17 cellular contexts compared by ENCODE assay signal in the genomic region with DNA sequence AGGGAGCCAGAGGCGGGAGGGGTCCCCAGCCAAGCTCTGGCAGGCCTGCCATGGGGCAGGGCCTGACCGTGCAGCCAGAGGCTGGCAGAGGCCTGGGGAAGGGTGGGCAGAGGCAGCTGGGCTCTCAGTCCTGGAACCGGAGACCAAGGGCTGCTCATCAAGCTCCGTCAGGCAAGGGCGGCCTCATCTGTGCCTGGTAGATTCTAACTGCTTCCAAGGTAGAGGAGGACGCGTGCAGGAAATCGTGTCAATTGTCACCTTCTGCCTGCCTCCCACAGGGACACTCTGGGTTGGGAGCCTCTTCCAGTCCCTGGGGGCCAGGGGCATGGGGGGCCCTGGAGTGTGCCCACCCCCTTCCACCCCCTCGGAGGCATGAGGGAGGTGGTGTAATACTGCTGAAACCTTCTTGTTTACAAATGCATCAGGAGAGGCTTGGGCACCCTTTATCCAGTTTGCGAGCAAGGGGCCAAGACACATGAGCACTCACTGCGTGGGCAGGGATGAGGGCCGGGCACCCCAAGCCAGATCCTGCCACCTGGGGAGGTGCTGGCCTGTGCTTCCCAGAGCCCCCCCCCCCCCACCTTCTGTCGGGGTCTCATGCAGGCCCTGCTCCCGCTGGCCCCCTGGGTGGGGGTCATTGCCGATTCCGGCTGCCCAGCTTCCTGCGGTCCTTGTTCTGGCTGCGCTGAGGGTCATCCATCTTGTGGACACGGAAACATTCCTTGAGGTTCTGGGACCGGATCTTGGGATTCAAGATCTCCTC. TPM values are rescaled to one million over a fixed set of nuclear protein-coding genes. Genes with fewer than 3 reads are reported as not detected.
DNase-seq lines count a peak whose midpoint lies in the region; ATAC-seq and TF ChIP-seq lines count a peak whose summit lies in the region.
"Had no signal": no experiment of that assay in that cellular context is flagged by ENCODE, and none has a peak within 500 bp of the region (broad histone marks: within the 10 kb centered on the region; RNA-seq: fewer than 3 reads in every experiment).

No MANE protein-coding gene starts in this region.

- 81 to 91% (median 87%) methylated on average over 9 to 20 of the region's 20 CpGs for WGBS in heart left ventricle, 4 donors
- 84 to 95% (median 87%) methylated on average over 6 to 20 of the region's 20 CpGs for WGBS in spleen, 5 donors
- 94% methylated on average over 19 of the region's 20 CpGs for WGBS in hepatocyte (ENCODE audit: low lambda C conversion rate, missing lambda C conversion rate)

- H2AFZ ChIP-seq in PC-3 (ENCODE audit: low read length): no peak overlapping the region
- H2AFZ ChIP-seq in hepatocyte: no peak overlapping the region

- H3K27me3 ChIP-seq in heart left ventricle: peaks cover 6 to 30% (median 14%) of the 10 kb centered on the region in 9 donors
- H3K27me3 ChIP-seq in PC-3 (ENCODE audit: low read length): no peaks in the 10 kb centered on the region
- peaks cover 27% of the 10 kb centered on the region for H3K27me3 ChIP-seq in lower lobe of right lung (ENCODE audit: low read depth)
- peaks cover 0 to 39% (median 21%) of the 10 kb centered on the region in 7 donors for H3K27me3 ChIP-seq in spleen (replicated peaks in 1 of 7)
- no peaks in the 10 kb centered on the region for H3K27me3 ChIP-seq in hepatocyte

- no peak for TF ChIP-seq CTCF in heart left ventricle (IDR thresholded peaks at IDR 0.05)
- no peak for TF ChIP-seq CTCF in PC-3 (conservative IDR thresholded peaks at IDR 0.05; ENCODE audit: low read depth, low read length)
- TF ChIP-seq CTCF in lower lobe of right lung (IDR thresholded peaks at IDR 0.05): no peak
- TF ChIP-seq CTCF in spleen (IDR thresholded peaks at IDR 0.05 in 8 of 11, conservative IDR thresholded peaks at IDR 0.05 in 3 of 11): no peak
- no peak for TF ChIP-seq CTCF in hepatocyte (IDR thresholded peaks at IDR 0.05; ENCODE audit: poor library complexity)

- no peaks in the 10 kb centered on the region for H3F3A ChIP-seq in PC-3 (ENCODE audit: low read length, unreplicated experiment)

- peak; percentile 62 for DNase-seq in Right ventricle myocardium inferior (ENCODE audit: missing footprints)
- no peak for DNase-seq in heart left ventricle
- DNase-seq in PC-3: no peak
- DNase-seq in lower lobe of right lung: peak; percentile 22
- peak; percentile 59 for DNase-seq in spleen
- no peak for DNase-seq in hepatocyte (ENCODE audit: low spot score)
- DNase-seq: CD4-positive, CD25-positive, alpha-beta regulatory T cell; GOT3; HFFc6; Karpas-422; MM.1S; NCI-H1105; NCI-H1694 treated with DMSO at 0.1 percent for 48 hours; NCI-H69; NK-92 treated with Interleukin-12 subunit alpha and Interleukin-12 subunit beta, amount 100 ng/mL, for 24 hours had no signal

- no peak overlapping the region for H3K4me2 ChIP-seq in PC-3 (ENCODE audit: low read length)
- H3K4me2 ChIP-seq in hepatocyte: no peak overlapping the region

- POLR2A ChIA-PET in PC-3 (lab: Charles Lee; ENCODE audit: unreplicated experiment): no interaction called here

- TF ChIP-seq POLR2A in heart left ventricle (IDR thresholded peaks at IDR 0.05): no peak
- TF ChIP-seq POLR2A in spleen (IDR thresholded peaks at IDR 0.05): no peak

- H3K9me3 ChIP-seq in heart left ventricle: no peaks in the 10 kb centered on the region
- H3K9me3 ChIP-seq in PC-3 (ENCODE audit: low read length): no peaks in the 10 kb centered on the region
- no peaks in the 10 kb centered on the region for H3K9me3 ChIP-seq in lower lobe of right lung
- H3K9me3 ChIP-seq in spleen: no peaks in the 10 kb centered on the region
- H3K9me3 ChIP-seq in hepatocyte (ENCODE audit: low read depth): no peaks in the 10 kb centered on the region

- intact Hi-C loops in Right ventricle myocardium inferior (cut with DNase I): no loop called here
- intact Hi-C loops in heart left ventricle (cut with DNase I): no loop called here
- intact Hi-C loops in PC-3 (cut with micrococcal nuclease): loop anchor here (10.0 kb wide), 1 partner anchor 176 kb away; no protein-coding TSS in a partner anchor
- intact Hi-C loops in lower lobe of right lung (cut with DNase I): no loop called here
- intact Hi-C loops in spleen (cut with DNase I; ENCODE audit: low total_unique reads): no loop called here

- H3K4me3 ChIP-seq in heart left ventricle (no peak overlapping the region), PC-3 (ENCODE audit: low read length) (no peak overlapping the region), lower lobe of right lung (no peak overlapping the region), spleen (no peak overlapping the region), hepatocyte (no peak overlapping the region)

- H3K79me2 ChIP-seq in PC-3 (ENCODE audit: low read length): peaks cover 38% of the 10 kb centered on the region
- H3K79me2 ChIP-seq in hepatocyte: no peaks in the 10 kb centered on the region

- H3K27ac ChIP-seq in heart left ventricle (no peak overlapping the region), PC-3 (ENCODE audit: low read length) (no peak overlapping the region), lower lobe of right lung (no peak overlapping the region), spleen (no peak overlapping the region), hepatocyte (no peak overlapping the region)

- CTCF ChIA-PET in PC-3 (lab: Charles Lee): no interaction called here

- H3K36me3 ChIP-seq in heart left ventricle: no peaks in the 10 kb centered on the region
- peaks cover 2% of the 10 kb centered on the region; the same call in 1 of the 2 replicates for H3K36me3 ChIP-seq in PC-3 (ENCODE audit: low read depth, low read length)
- H3K36me3 ChIP-seq in lower lobe of right lung: no peaks in the 10 kb centered on the region
- H3K36me3 ChIP-seq in spleen: no peaks in the 10 kb centered on the region
- no peaks in the 10 kb centered on the region for H3K36me3 ChIP-seq in hepatocyte (replicated peaks; ENCODE audit: insufficient read depth, low read depth)

- peaks cover 0 to 17% (median 6%) of the 10 kb centered on the region in 12 donors for H3K4me1 ChIP-seq in heart left ventricle
- peaks cover 17% of the 10 kb centered on the region for H3K4me1 ChIP-seq in PC-3 (ENCODE audit: insufficient read depth, low read length)
- H3K4me1 ChIP-seq in lower lobe of right lung: peaks cover 7% of the 10 kb centered on the region
- peaks cover 0 to 29% (median 20%) of the 10 kb centered on the region in 6 donors for H3K4me1 ChIP-seq in spleen
- H3K4me1 ChIP-seq in hepatocyte (ENCODE audit: insufficient read depth): peaks cover 3% of the 10 kb centered on the region

- H3K9me2 ChIP-seq in PC-3 (replicated peaks; ENCODE audit: low read length) (no peaks in the 10 kb centered on the region), hepatocyte (replicated peaks; ENCODE audit: insufficient read depth) (no peaks in the 10 kb centered on the region)

- BruUV-seq in PC-3 (replicated peaks; lab: Mats Ljungman, UMichigan): TSS peak; percentile 29

- no peak for ATAC-seq in Right ventricle myocardium inferior
- ATAC-seq in heart left ventricle: no peak
- ATAC-seq in PC-3: no peak
- no peak for ATAC-seq in lower lobe of right lung
- ATAC-seq in HG02798 (IDR thresholded peaks at IDR 0.05; ENCODE audit: poor library complexity, unreplicated experiment): no peak
- no peak for ATAC-seq in GM18519 (IDR thresholded peaks at IDR 0.05; ENCODE audit: low FRiP score, unreplicated experiment)

- no peaks in the 10 kb centered on the region for H4K20me1 ChIP-seq in PC-3 (ENCODE audit: low read length)
- H4K20me1 ChIP-seq in hepatocyte (ENCODE audit: insufficient read depth, poor library complexity, severe bottlenecking): no peaks in the 10 kb centered on the region

- no peak overlapping the region for H3K9ac ChIP-seq in PC-3 (ENCODE audit: low read length)

RNA-seq across cellular contexts. Expression of gene SNORC, which starts 9.0 kb away (rescaled TPM):
- total RNA-seq in Right ventricle myocardium inferior (0.46 TPM), heart left ventricle (1 to 10 TPM in 3 of 9 donors, under 1 TPM in 6; 0.38 to 2.9 (median 0.74) TPM), PC-3 (2014; rRNA removed) (11.1 and 14.3 TPM in 2 replicates), lower lobe of right lung (0.53 TPM), spleen (1 to 10 TPM in 5 of 7 donors, under 1 TPM in 2; 0.68 to 2.9 (median 1.2) TPM), hepatocyte (1.4 and 2.2 TPM in 2 replicates)
- polyA plus RNA-seq in heart left ventricle (under 1 TPM; 0.46 to 0.88 TPM), spleen (1 to 10 TPM in 2 of 3 donors, under 1 TPM in 1; 0.94 to 5.1 (median 1.7) TPM), hepatocyte (5.9 and 7.5 TPM in 2 replicates)

Comparison
In these comparisons a context has a peak if more than half of its experiments do, and no peak if none do; other contexts are left out.
1. DNase-seq: peak in Right ventricle myocardium inferior (single experiment), lower lobe of right lung (single experiment) and spleen (single experiment); none in heart left ventricle (0 of 5), PC-3 (single experiment) and hepatocyte (single experiment).